Comparison of ENCODE assay signal across 19 cellular contexts in the genomic region with DNA sequence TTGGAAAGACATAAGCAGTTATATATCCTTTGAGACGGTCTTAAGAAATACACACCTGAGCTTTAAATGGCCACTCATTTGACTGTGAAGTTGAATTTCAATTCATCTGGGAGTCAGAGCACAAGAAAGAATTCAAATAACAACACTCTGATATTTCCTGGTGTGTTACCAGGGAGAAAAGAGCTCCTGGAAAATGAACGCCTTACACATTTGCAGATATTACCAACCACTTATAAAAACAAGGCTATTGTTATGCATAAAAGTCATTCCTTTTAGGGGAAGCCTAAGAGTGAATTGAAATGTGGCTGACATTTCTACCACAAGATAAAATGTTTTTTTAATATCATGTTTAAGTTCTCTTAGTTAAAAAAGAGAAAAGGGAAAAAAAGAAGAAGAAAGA.
DNase-seq lines count a peak whose midpoint lies in the region; ATAC-seq, FAIRE-seq and TF ChIP-seq lines count a peak whose summit lies in the region.
"Had no signal": no experiment of that assay in that cellular context is flagged by ENCODE, and none has a peak within 500 bp of the region (broad histone marks: within the 10 kb centered on the region; RNA-seq: fewer than 3 reads in every experiment).

No MANE protein-coding gene starts in this region.

- intact Hi-C loops in HepG2 (cut with micrococcal nuclease; ENCODE audit: unreplicated experiment) = no loop called here

- H3K4me2 ChIP-seq in DOHH2 (ENCODE audit: low read length) = peak overlapping the region; percentile 50
- H3K4me2 ChIP-seq in OCI-LY1 (ENCODE audit: low read length) = peak overlapping the region; percentile 34; the same call in 1 of the 2 replicates
- H3K4me2 ChIP-seq in hepatocyte = no peak overlapping the region
- no peak overlapping the region for H3K4me2 ChIP-seq in osteoblast (ENCODE audit: insufficient read depth, low read length)
- H3K4me2 ChIP-seq in HepG2 (ENCODE audit: low read depth, low read length) = no peak overlapping the region

- no TSS peak for BruUV-seq in HepG2 (replicated peaks; lab: Mats Ljungman, UMichigan)

- peak overlapping the region; percentile 35 for H3K4me3 ChIP-seq in DOHH2 (ENCODE audit: low read length)
- H3K4me3 ChIP-seq in OCI-LY1 (ENCODE audit: low read depth, low read length, poor library complexity, severe bottlenecking) = peak overlapping the region; percentile 0
- no peak overlapping the region for H3K4me3 ChIP-seq in hepatocyte
- no peak overlapping the region for H3K4me3 ChIP-seq in osteoblast (ENCODE audit: insufficient read depth, low read length)
- H3K4me3 ChIP-seq in HepG2 (replicated peaks in 1 of 3; ENCODE audit: insufficient read depth in 1 of 3, low read depth in 2 of 3, low read length in 3 of 3) = no peak overlapping the region

- H3K27ac ChIP-seq in DOHH2 (ENCODE audit: low read depth, low read length) = no peak overlapping the region
- peak overlapping the region; percentile 99 for H3K27ac ChIP-seq in OCI-LY1 (ENCODE audit: low read depth, low read length, poor library complexity, severe bottlenecking)
- peak overlapping the region; percentile 15 for H3K27ac ChIP-seq in hepatocyte
- no peak overlapping the region for H3K27ac ChIP-seq in osteoblast (ENCODE audit: low read depth, low read length)
- no peak overlapping the region for H3K27ac ChIP-seq in HepG2 (ENCODE audit: extremely low read length, insufficient read depth, low read length)
- H3K27ac ChIP-seq: HL-60 had no signal

- CTCF ChIA-PET in HepG2 (lab: Yijun Ruan, JAX; ENCODE audit: low intra/inter-chr PET ratio, low total read pairs) = no interaction called here

- TF ChIP-seq RAD21 in HepG2 (CRISPR knock-in tag; IDR thresholded peaks at IDR 0.05) = no peak

- H3F3A ChIP-seq in DOHH2 (ENCODE audit: control insufficient read depth, insufficient read depth) = peaks cover 15% of the 10 kb centered on the region
- H3F3A ChIP-seq in OCI-LY1 (ENCODE audit: insufficient read depth, low read length) = no peaks in the 10 kb centered on the region

- H3K36me3 ChIP-seq in DOHH2 (ENCODE audit: control insufficient read depth, low read length) = peaks cover 10% of the 10 kb centered on the region
- H3K36me3 ChIP-seq in OCI-LY1 (ENCODE audit: insufficient read depth, low read length) = peaks cover 27% of the 10 kb centered on the region; the same call in 1 of the 2 replicates
- no peaks in the 10 kb centered on the region for H3K36me3 ChIP-seq in hepatocyte (replicated peaks; ENCODE audit: insufficient read depth, low read depth)
- no peaks in the 10 kb centered on the region for H3K36me3 ChIP-seq in osteoblast (ENCODE audit: insufficient read depth, low read length)
- no peaks in the 10 kb centered on the region for H3K36me3 ChIP-seq in HepG2 (replicated peaks in 1 of 2; ENCODE audit: control insufficient read depth in 1 of 2, insufficient read depth in 2 of 2, low read length in 2 of 2)

- POLR2A ChIA-PET in HepG2 (lab: Yijun Ruan, JAX) = no interaction called here

- H4K20me1 ChIP-seq in DOHH2 (ENCODE audit: control insufficient read depth, insufficient read depth, low read depth, low read length) = no peaks in the 10 kb centered on the region
- H4K20me1 ChIP-seq in OCI-LY1 (ENCODE audit: insufficient read depth, low read length) = no peaks in the 10 kb centered on the region
- no peaks in the 10 kb centered on the region for H4K20me1 ChIP-seq in hepatocyte (ENCODE audit: insufficient read depth, poor library complexity, severe bottlenecking)
- H4K20me1 ChIP-seq in osteoblast (ENCODE audit: insufficient read depth, low read length) = no peaks in the 10 kb centered on the region
- H4K20me1 ChIP-seq in HepG2 (ENCODE audit: insufficient read depth, low read length) = no peaks in the 10 kb centered on the region

- H2AFZ ChIP-seq in OCI-LY1 (ENCODE audit: low read length) (no peak overlapping the region), hepatocyte (peak overlapping the region; percentile 8), osteoblast (ENCODE audit: low read length) (peak overlapping the region; percentile 19), HepG2 (ENCODE audit: low read length) (no peak overlapping the region)

- WGBS in hepatocyte (ENCODE audit: low lambda C conversion rate, missing lambda C conversion rate) = 85% methylated on average over 2 of the region's 2 CpGs
- WGBS in HepG2 (ENCODE audit: low lambda C conversion rate) = 9% methylated on average over 2 of the region's 2 CpGs

- DNase-seq in hepatocyte (ENCODE audit: low spot score) (no peak), osteoblast (ENCODE audit: insufficient read length, low spot score, missing footprints) (no peak), HepG2 (ENCODE audit: low spot score) (no peak), middle frontal gyrus (ENCODE audit: extremely low spot score, low spot score) (no peak)
- DNase-seq: CD4-positive, alpha-beta memory T cell; DMS153; GF-D8; NCI-H1092; NCI-H1436 treated with DMSO at 0.1 percent for 48 hours; NCI-H2029; NK-92 treated with Interleukin-12 subunit alpha and Interleukin-12 subunit beta, amount 100 ng/mL, for 24 hours; OCI-M1; Right ventricle myocardium superior had no signal

- peak overlapping the region; percentile 3; the same call in 1 of the 2 replicates for H3K9ac ChIP-seq in OCI-LY1 (ENCODE audit: low read length)
- H3K9ac ChIP-seq in HepG2 (ENCODE audit: insufficient read depth, low read depth, low read length) = no peak overlapping the region

- H3K4me1 ChIP-seq in DOHH2 (ENCODE audit: control insufficient read depth, low read length) (peaks cover 66% of the 10 kb centered on the region), OCI-LY1 (ENCODE audit: insufficient read depth, low read length, severe bottlenecking) (peaks cover 64% of the 10 kb centered on the region), hepatocyte (ENCODE audit: insufficient read depth) (peaks cover 2% of the 10 kb centered on the region), osteoblast (ENCODE audit: insufficient read depth, low read length) (no peaks in the 10 kb centered on the region), HepG2 (ENCODE audit: insufficient read depth, low read length) (no peaks in the 10 kb centered on the region)

- H3K27me3 ChIP-seq in DOHH2 (ENCODE audit: control insufficient read depth, low read length) = no peaks in the 10 kb centered on the region
- H3K27me3 ChIP-seq in OCI-LY1 (ENCODE audit: insufficient read depth, low read length) = no peaks in the 10 kb centered on the region
- H3K27me3 ChIP-seq in hepatocyte = no peaks in the 10 kb centered on the region
- H3K27me3 ChIP-seq in osteoblast (ENCODE audit: insufficient read depth, low read length) = no peaks in the 10 kb centered on the region
- no peaks in the 10 kb centered on the region for H3K27me3 ChIP-seq in HepG2 (ENCODE audit: control insufficient read depth in 1 of 2, insufficient read depth in 2 of 2, low read length in 2 of 2)

- H3K9me2 ChIP-seq in DOHH2 (replicated peaks; ENCODE audit: control insufficient read depth, low read length) (no peaks in the 10 kb centered on the region), OCI-LY1 (ENCODE audit: low read depth, low read length) (no peaks in the 10 kb centered on the region), hepatocyte (replicated peaks; ENCODE audit: insufficient read depth) (no peaks in the 10 kb centered on the region)

- TF ChIP-seq CTCF in DOHH2 (IDR thresholded peaks at IDR 0.05; ENCODE audit: low read depth, low read length, poor library complexity, severe bottlenecking) (no peak), OCI-LY1 (IDR thresholded peaks at IDR 0.05; ENCODE audit: low read length) (no peak), hepatocyte (IDR thresholded peaks at IDR 0.05; ENCODE audit: poor library complexity) (no peak), osteoblast (IDR thresholded peaks at IDR 0.05; ENCODE audit: extremely low read depth, low read depth, low read length) (no peak), HepG2 (CRISPR knock-in tag; IDR thresholded peaks at IDR 0.05) (no peak)

- peaks cover 12% of the 10 kb centered on the region for H3K79me2 ChIP-seq in DOHH2 (ENCODE audit: control insufficient read depth, low read length)
- peaks cover 35% of the 10 kb centered on the region for H3K79me2 ChIP-seq in OCI-LY1 (ENCODE audit: insufficient read depth, low read length)
- H3K79me2 ChIP-seq in hepatocyte = no peaks in the 10 kb centered on the region
- no peaks in the 10 kb centered on the region for H3K79me2 ChIP-seq in osteoblast (ENCODE audit: insufficient read depth, low read length)
- H3K79me2 ChIP-seq in HepG2 (ENCODE audit: insufficient read depth, low read length) = no peaks in the 10 kb centered on the region

- no peak for ATAC-seq in HepG2
- no peak for ATAC-seq in GM21447 (IDR thresholded peaks at IDR 0.05; ENCODE audit: unreplicated experiment)
- no peak for ATAC-seq in HG03159 (IDR thresholded peaks at IDR 0.05; ENCODE audit: unreplicated experiment)

- TF ChIP-seq POLR2A in HepG2 (IDR thresholded peaks at IDR 0.05; ENCODE audit: insufficient read depth in 1 of 2, low read depth in 2 of 2, low read length in 2 of 2) = no peak

- no peak for FAIRE-seq in HepG2 (lab: Jason Lieb, UNC)
- FAIRE-seq: H54 had no signal

- in situ Hi-C loops in HepG2 (cut with HindIII; ENCODE audit: extremely low pct_ligation_motif_present, low pct_unique_long_range_greater_than_20kb) = no loop called here

- TF ChIP-seq EP300 in HepG2 (IDR thresholded peaks at IDR 0.05; ENCODE audit: low read depth in 2 of 2, low read length in 2 of 2) = no peak
- no peak for TF ChIP-seq EP300 in HepG2 (CRISPR knock-in tag; IDR thresholded peaks at IDR 0.05; ENCODE audit: borderline replicate concordance)

- H3K9me3 ChIP-seq in DOHH2 (ENCODE audit: control insufficient read depth, insufficient read depth, low read length) (no peaks in the 10 kb centered on the region), OCI-LY1 (ENCODE audit: low read length) (no peaks in the 10 kb centered on the region), hepatocyte (ENCODE audit: low read depth) (no peaks in the 10 kb centered on the region), osteoblast (ENCODE audit: low read depth, low read length) (no peaks in the 10 kb centered on the region), HepG2 (ENCODE audit: low read length) (no peaks in the 10 kb centered on the region)

TF ChIP-seq in HepG2, 621 proteins besides CTCF, POLR2A, EP300 and RAD21 (continues in another document):
- no peak for TF ChIP-seq ZKSCAN8 (CRISPR knock-in tag; IDR thresholded peaks at IDR 0.05; ENCODE audit: borderline replicate concordance)
- no peak for TF ChIP-seq NFIB (CRISPR knock-in tag; IDR thresholded peaks at IDR 0.05; ENCODE audit: borderline replicate concordance)
- no peak for TF ChIP-seq ISX (CRISPR knock-in tag; conservative IDR thresholded peaks at IDR 0.05)
- no peak for TF ChIP-seq ZNF143 (CRISPR knock-in tag; IDR thresholded peaks at IDR 0.05)
- TF ChIP-seq, protein P1, sequence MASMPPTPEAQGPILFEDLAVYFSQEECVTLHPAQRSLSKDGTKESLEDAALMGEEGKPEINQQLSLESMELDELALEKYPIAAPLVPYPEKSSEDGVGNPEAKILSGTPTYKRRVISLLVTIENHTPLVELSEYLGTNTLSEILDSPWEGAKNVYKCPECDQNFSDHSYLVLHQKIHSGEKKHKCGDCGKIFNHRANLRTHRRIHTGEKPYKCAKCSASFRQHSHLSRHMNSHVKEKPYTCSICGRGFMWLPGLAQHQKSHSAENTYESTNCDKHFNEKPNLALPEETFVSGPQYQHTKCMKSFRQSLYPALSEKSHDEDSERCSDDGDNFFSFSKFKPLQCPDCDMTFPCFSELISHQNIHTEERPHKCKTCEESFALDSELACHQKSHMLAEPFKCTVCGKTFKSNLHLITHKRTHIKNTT (CRISPR knock-in tag; IDR thresholded peaks at IDR 0.05) = no peak

Comparison
In these comparisons a context has a peak if more than half of its experiments do, and no peak if none do; other contexts are left out.
1. H3K27ac ChIP-seq: peak in OCI-LY1 (single experiment) and hepatocyte (single experiment); none in DOHH2 (single experiment), osteoblast (single experiment) and HepG2 (single experiment).
2. H3K4me2 ChIP-seq: peak in DOHH2 (single experiment) and OCI-LY1 (single experiment); none in hepatocyte (single experiment), osteoblast (single experiment) and HepG2 (single experiment).
3. H3K4me3 ChIP-seq: peak in DOHH2 (single experiment) and OCI-LY1 (single experiment); none in hepatocyte (single experiment), osteoblast (single experiment) and HepG2 (0 of 3).
4. H2AFZ ChIP-seq: peak in hepatocyte (single experiment) and osteoblast (single experiment); none in OCI-LY1 (single experiment) and HepG2 (single experiment).